9 cellular contexts compared by ENCODE assay signal in the genomic region with DNA sequence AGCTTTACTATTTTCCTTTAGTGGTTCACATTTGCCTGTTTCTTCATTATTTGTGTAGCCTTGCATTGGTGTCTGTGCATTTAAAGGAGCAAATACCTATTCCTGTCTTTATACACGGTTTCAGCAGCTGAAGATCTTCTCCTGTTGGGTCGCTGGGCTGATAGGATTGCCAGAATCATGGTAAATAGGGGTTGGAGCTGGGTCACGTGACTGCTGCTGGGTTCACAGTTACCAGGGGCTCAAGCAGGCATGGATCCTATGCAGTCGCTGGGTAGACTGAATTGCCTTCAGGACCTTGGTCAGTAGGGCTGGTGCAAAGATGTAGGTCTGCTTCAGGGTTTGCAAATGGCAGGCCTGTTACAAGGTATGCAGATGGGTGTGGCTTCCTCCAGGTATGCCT.
"Had no signal": no experiment of that assay in that cellular context is flagged by ENCODE, and none has a peak within 500 bp of the region (broad histone marks: within the 10 kb centered on the region; RNA-seq: fewer than 3 reads in every experiment).

No MANE protein-coding gene starts in this region.

- H3K4me3 ChIP-seq: HAP-1 had no signal

- H3K36me3 ChIP-seq: HAP-1 had no signal

- ATAC-seq: HCT116 had no signal

- H3K27ac ChIP-seq: HL-60, KMS-11 had no signal

- H3K9ac ChIP-seq: KMS-11 had no signal

- H3K9me3 ChIP-seq: HAP-1 had no signal

- H3K4me2 ChIP-seq: KMS-11 had no signal

- DNase-seq: GOT3, H7, HFFc6, IMR-90, KBM-7 had no signal
